ENCODE assay signal across 1 cellular context in genomic region chr20:10076126-10077080, GRCh38.
TF ChIP-seq lines count a peak whose summit lies in the region.

No MANE protein-coding gene starts in this region.

TF ChIP-seq in endothelial cell of umbilical vein, 7 proteins besides CTCF, POLR2A, EP300 and RAD21:
- TF ChIP-seq FOS (IDR thresholded peaks at IDR 0.05; ENCODE audit: borderline replicate concordance, insufficient read depth, low read length) (peak; percentile 80), MAX (IDR thresholded peaks at IDR 0.05; ENCODE audit: insufficient read depth, insufficient read length) (no peak), MYC (IDR thresholded peaks at IDR 0.05; ENCODE audit: low read depth, low read length) (no peak), JUN (IDR thresholded peaks at IDR 0.05; ENCODE audit: borderline replicate concordance, insufficient read depth, insufficient read length, low read depth) (peak; percentile 91), EZH2 (IDR thresholded peaks at IDR 0.05; ENCODE audit: borderline replicate concordance, low read depth, low read length, severe bottlenecking) (no peak), POLR2AphosphoS5 (IDR thresholded peaks at IDR 0.05; ENCODE audit: insufficient read depth, low read depth, low read length) (peak; percentile 86), GATA2 (IDR thresholded peaks at IDR 0.05; ENCODE audit: insufficient read depth, insufficient read length, low read depth, low read length) (peak; percentile 95)
TF ChIP-seq in endothelial cell of umbilical vein: peak in this region for 4.
